ENCODE assay signal across 25 cellular contexts in genomic region chr1:115982399-115982798, GRCh38. TPM values are rescaled to one million over a fixed set of nuclear protein-coding genes. Genes with fewer than 3 reads are reported as not detected.
DNase-seq lines count a peak whose midpoint lies in the region; ATAC-seq and TF ChIP-seq lines count a peak whose summit lies in the region.
"Had no signal": no experiment of that assay in that cellular context is flagged by ENCODE, and none has a peak within 500 bp of the region (broad histone marks: within the 10 kb centered on the region; RNA-seq: fewer than 3 reads in every experiment).

No MANE protein-coding gene starts in this region.

- no TSS peak for BruUV-seq in mammary epithelial cell (replicated peaks; lab: Mats Ljungman, UMichigan)

- H3K4me3 ChIP-seq in mammary epithelial cell (replicated peaks in 1 of 3; ENCODE audit: insufficient read depth in 1 of 3, low read depth in 2 of 3, low read length in 3 of 3) (no peak overlapping the region), breast epithelium (no peak overlapping the region)
- H3K4me3 ChIP-seq: body of pancreas, coronary artery, hepatocyte, neural progenitor cell, smooth muscle cell, suprapubic skin had no signal

- TF ChIP-seq CTCF in mammary epithelial cell (conservative IDR thresholded peaks at IDR 0.05 in 1 of 2, IDR thresholded peaks at IDR 0.05 in 1 of 2; ENCODE audit: extremely low read depth in 1 of 2, insufficient read depth in 1 of 2, low read depth in 1 of 2, low read length in 2 of 2) (no peak), breast epithelium (IDR thresholded peaks at IDR 0.05) (no peak)

- TF ChIP-seq POLR2A in breast epithelium (IDR thresholded peaks at IDR 0.05): no peak

- no peak for DNase-seq in mammary epithelial cell
- DNase-seq in breast epithelium (ENCODE audit: low spot score in 2 of 2): no peak
- DNase-seq in SKM-1 (lab: John Stamatoyannopoulos, UW; ENCODE audit: unreplicated experiment): peak; percentile 48
- no peak for DNase-seq in anterior cingulate cortex (lab: John Stamatoyannopoulos, UW)
- no peak for DNase-seq in DMS153 (lab: John Stamatoyannopoulos, UW)
- no peak for DNase-seq in EL
- DNase-seq in activated CD4-positive, alpha-beta T cell treated with anti-CD3 and anti-CD28 coated beads, Interleukin-2, amount 10 ng/mL, durations not matched to agents 7 days and 5 days: no peak
- DNase-seq: activated CD4-positive, CD25-positive, alpha-beta regulatory T cell; body of pancreas; NCI-H2029 treated with DMSO at 0.1 percent for 48 hours; NCI-H446 treated with DMSO at 0.1 percent for 48 hours; Right ventricle myocardium superior; stimulated activated CD8-positive, alpha-beta memory T cell treated with anti-CD3 and anti-CD28 coated beads, Interleukin-4, amount 100 ng/mL, for 48 hours; T-helper 2 cell had no signal

- peak; percentile 54 for ATAC-seq in HG03520 (IDR thresholded peaks at IDR 0.05; ENCODE audit: unreplicated experiment)
- ATAC-seq: body of pancreas had no signal

- H3K4me2 ChIP-seq in mammary epithelial cell (ENCODE audit: insufficient read depth, low read depth, low read length): peak overlapping the region; percentile 17
- H3K4me2 ChIP-seq: hepatocyte, neural progenitor cell, smooth muscle cell had no signal

- POLR2A ChIA-PET in activated CD4-positive, alpha-beta T cell treated with anti-CD3 and anti-CD28 coated beads, Interleukin-2, amount 10 ng/mL, durations not matched to agents 7 days and 5 days (lab: Charles Lee): interaction anchor here (0.6 kb wide), 1 partner anchor 38 kb away, joined by 5 read pairs; no protein-coding TSS in a partner anchor

- H3K27ac ChIP-seq in mammary epithelial cell (ENCODE audit: insufficient read depth, low read depth, low read length): no peak overlapping the region
- no peak overlapping the region for H3K27ac ChIP-seq in breast epithelium
- H3K27ac ChIP-seq: 22Rv1, body of pancreas, coronary artery, hepatocyte, neural progenitor cell, suprapubic skin had no signal

- no peaks in the 10 kb centered on the region for H3K36me3 Mint-ChIP-seq in activated CD4-positive, alpha-beta T cell treated with anti-CD3 and anti-CD28 coated beads, Interleukin-2, amount 10 ng/mL, durations not matched to agents 7 days and 5 days (ENCODE audit: low read depth)
- H3K36me3 Mint-ChIP-seq: activated naive CD8-positive, alpha-beta T cell; neural progenitor cell had no signal

- H3K9ac ChIP-seq in mammary epithelial cell (ENCODE audit: insufficient read depth, low read length): no peak overlapping the region
- H3K9ac ChIP-seq: neural progenitor cell had no signal

- peaks cover 9% of the 10 kb centered on the region for H3K36me3 ChIP-seq in mammary epithelial cell (ENCODE audit: insufficient read depth, low read length)
- H3K36me3 ChIP-seq in breast epithelium: no peaks in the 10 kb centered on the region
- H3K36me3 ChIP-seq: neural progenitor cell, suprapubic skin had no signal

- H3K9me3 ChIP-seq in mammary epithelial cell (replicated peaks; ENCODE audit: insufficient read depth, low read length) (no peaks in the 10 kb centered on the region), breast epithelium (no peaks in the 10 kb centered on the region)
- H3K9me3 ChIP-seq: body of pancreas, suprapubic skin had no signal

- WGBS in mammary epithelial cell (ENCODE audit: low coverage, missing lambda C conversion rate): 69% methylated on average over 3 of the region's 3 CpGs

- no peaks in the 10 kb centered on the region for H3K9me3 Mint-ChIP-seq in activated CD4-positive, alpha-beta T cell treated with anti-CD3 and anti-CD28 coated beads, Interleukin-2, amount 10 ng/mL, durations not matched to agents 7 days and 5 days
- H3K9me3 Mint-ChIP-seq: activated T-helper 1 cell treated with anti-CD3 and anti-CD28 coated beads, Interleukin-12 subunit alpha, Interleukin-12 subunit beta, Interleukin-2, Interleukin-4 antibody, amounts not matched to agents 30 ng/mL and 10 ng/mL and 1 ng/mL, durations not matched to agents 14 hours and 24 hours and 36 hours; IgD-negative memory B cell; neural progenitor cell had no signal

- dilution Hi-C loops in mammary epithelial cell (cut with HindIII; ENCODE audit: low sequenced_read_pairs): no loop called here

- no peak overlapping the region for H2AFZ ChIP-seq in mammary epithelial cell (ENCODE audit: low read depth, low read length)
- H2AFZ ChIP-seq: hepatocyte, neural progenitor cell had no signal

- H3K4me1 ChIP-seq in mammary epithelial cell (ENCODE audit: insufficient read depth, low read length): peaks cover 29% of the 10 kb centered on the region
- peaks cover 0 to 5% of the 10 kb centered on the region in 2 donors for H3K4me1 ChIP-seq in breast epithelium
- H3K4me1 ChIP-seq: neural progenitor cell had no signal

- CTCF ChIA-PET in mammary epithelial cell (lab: Charles Lee; ENCODE audit: low non-redundant PET): interaction anchor here (1.0 kb wide), 1 partner anchor 175 kb away, joined by 3 read pairs; no protein-coding TSS in a partner anchor
- CTCF ChIA-PET in activated CD4-positive, alpha-beta T cell treated with anti-CD3 and anti-CD28 coated beads, Interleukin-2, amount 10 ng/mL, durations not matched to agents 7 days and 5 days (lab: Charles Lee): no interaction called here

- H3K27ac Mint-ChIP-seq in activated CD4-positive, alpha-beta T cell treated with anti-CD3 and anti-CD28 coated beads, Interleukin-2, amount 10 ng/mL, durations not matched to agents 7 days and 5 days: no peak overlapping the region
- H3K27ac Mint-ChIP-seq: activated naive CD8-positive, alpha-beta T cell; activated T-helper 1 cell treated with anti-CD3 and anti-CD28 coated beads, Interleukin-12 subunit alpha, Interleukin-12 subunit beta, Interleukin-2, Interleukin-4 antibody, amounts not matched to agents 30 ng/mL and 10 ng/mL and 1 ng/mL, durations not matched to agents 14 hours and 24 hours and 36 hours; IgD-negative memory B cell; neural progenitor cell had no signal

- in situ Hi-C loops in mammary epithelial cell (cut with MboI; ENCODE audit: low sequenced_read_pairs in 2 of 2): loop anchor here (5.0 to 25.0 kb wide), 3 partner anchors 175 to 370 kb away; no protein-coding TSS in a partner anchor

- H3K4me3 Mint-ChIP-seq in activated CD4-positive, alpha-beta T cell treated with anti-CD3 and anti-CD28 coated beads, Interleukin-2, amount 10 ng/mL, durations not matched to agents 7 days and 5 days: no peak overlapping the region
- H3K4me3 Mint-ChIP-seq: activated naive CD8-positive, alpha-beta T cell; activated T-helper 1 cell treated with anti-CD3 and anti-CD28 coated beads, Interleukin-12 subunit alpha, Interleukin-12 subunit beta, Interleukin-2, Interleukin-4 antibody, amounts not matched to agents 30 ng/mL and 10 ng/mL and 1 ng/mL, durations not matched to agents 14 hours and 24 hours and 36 hours; IgD-negative memory B cell; neural progenitor cell had no signal

- no peaks in the 10 kb centered on the region for H3K4me1 Mint-ChIP-seq in activated CD4-positive, alpha-beta T cell treated with anti-CD3 and anti-CD28 coated beads, Interleukin-2, amount 10 ng/mL, durations not matched to agents 7 days and 5 days
- H3K4me1 Mint-ChIP-seq: neural progenitor cell had no signal

- intact Hi-C loops in mammary epithelial cell (cut with micrococcal nuclease) (loop anchor here (5.0 kb wide), 1 partner anchor 280 kb away; no protein-coding TSS in a partner anchor), breast epithelium (cut with DNase I; ENCODE audit: low total_unique reads) (no loop called here)

- peaks cover 31% of the 10 kb centered on the region for H3K27me3 Mint-ChIP-seq in activated CD4-positive, alpha-beta T cell treated with anti-CD3 and anti-CD28 coated beads, Interleukin-2, amount 10 ng/mL, durations not matched to agents 7 days and 5 days

- H3K79me2 ChIP-seq in mammary epithelial cell (ENCODE audit: insufficient read depth, low read length): peaks cover 98% of the 10 kb centered on the region
- H3K79me2 ChIP-seq: hepatocyte had no signal

- no peaks in the 10 kb centered on the region for H3K27me3 ChIP-seq in mammary epithelial cell (ENCODE audit: insufficient read depth, low read length)
- H3K27me3 ChIP-seq in breast epithelium: no peaks in the 10 kb centered on the region
- H3K27me3 ChIP-seq: body of pancreas, hepatocyte, suprapubic skin had no signal

- peaks cover 4% of the 10 kb centered on the region for H4K20me1 ChIP-seq in mammary epithelial cell (ENCODE audit: insufficient read depth, low read length)

RNA-seq across cellular contexts. Expression of gene SLC22A15, which starts 6.1 kb away (rescaled TPM):
- total RNA-seq in mammary epithelial cell (10 to 100 TPM; 43.6 to 51.2 TPM), breast epithelium (10 to 100 TPM in 1 of 3 donors, 1 to 10 TPM in 2; 5.6 to 10.1 (median 7.8) TPM)
- 6.4 TPM for polyA plus RNA-seq in mammary epithelial cell
- polyA minus RNA-seq in mammary epithelial cell: 5.1 TPM
- total RNA-seq in activated CD4-positive, alpha-beta T cell treated with anti-CD3 and anti-CD28 coated beads, Interleukin-2, amount 10 ng/mL, durations not matched to agents 7 days and 5 days: under 1 TPM; 0.20 to 0.81 TPM
- total RNA-seq: pulmonary artery endothelial cell had no signal

Comparison
In these comparisons a context has a peak if more than half of its experiments do, and no peak if none do; other contexts are left out.
1. RNA of gene SLC22A15, which starts 6.1 kb away (total RNA-seq): 43.6 to 51.2 TPM in mammary epithelial cell; 5.6 to 10.1 TPM in breast epithelium and 0.20 to 0.81 TPM in activated CD4-positive, alpha-beta T cell treated with anti-CD3 and anti-CD28 coated beads, Interleukin-2, amount 10 ng/mL, durations not matched to agents 7 days and 5 days; every median in the first group is over 4 times any median in the second.